ENCODE assay signal across 8 cellular contexts in the genomic region with DNA sequence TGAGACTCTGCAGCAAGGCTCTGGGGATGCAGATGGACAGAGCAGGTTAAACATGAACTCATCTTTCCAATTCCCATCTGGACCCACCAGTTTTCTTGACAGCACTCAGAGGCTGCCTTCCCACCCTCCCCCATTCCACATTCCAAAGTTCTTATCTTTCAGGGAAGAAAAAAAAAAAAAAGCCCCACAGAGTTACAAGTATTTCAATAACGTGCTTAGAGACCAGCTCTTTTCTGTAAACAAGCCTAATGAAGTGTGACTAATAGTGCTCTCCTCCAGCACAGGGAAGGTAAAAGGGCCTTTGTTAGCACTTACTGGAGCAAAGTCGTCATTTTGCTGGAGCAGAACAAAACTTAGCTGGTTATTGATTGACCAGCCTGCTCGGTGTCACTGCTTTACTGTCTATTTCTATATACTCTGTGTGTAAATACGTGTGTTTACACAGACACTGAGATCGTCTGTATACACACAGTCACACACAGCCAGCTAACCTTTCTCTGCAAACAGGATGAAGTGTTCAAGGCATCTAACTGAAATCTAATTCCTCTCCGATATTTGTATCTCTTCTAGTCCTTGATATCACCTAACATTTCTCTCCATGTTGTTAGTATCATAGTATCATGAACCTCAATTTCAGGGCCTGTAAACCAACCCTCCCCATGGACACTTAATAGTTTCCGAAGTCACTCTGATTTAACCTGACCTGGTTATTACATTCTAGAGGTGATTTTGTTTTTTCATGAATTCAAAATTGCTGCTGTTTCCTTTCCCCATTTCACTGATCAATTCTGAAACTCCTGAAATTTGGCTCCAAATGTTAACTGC.
A peak's percentile ranks its signal among the peaks of the same experiment; 100 is the strongest.
DNase-seq lines count a peak whose midpoint lies in the region; ATAC-seq and TF ChIP-seq lines count a peak whose summit lies in the region.

No MANE protein-coding gene starts in this region.

- H3K4me1 ChIP-seq in GM23338 (ENCODE audit: insufficient read depth) (peaks cover 67% of the 10 kb centered on the region), right lobe of liver (peaks cover 0 to 28% (median 13%) of the 10 kb centered on the region in 4 donors)

- peaks cover 5% of the 10 kb centered on the region for H3K27me3 Mint-ChIP-seq in GM23338 (ENCODE audit: insufficient read depth, low read depth, poor library complexity)

- no peaks in the 10 kb centered on the region for H3K27me3 ChIP-seq in GM23338 (ENCODE audit: insufficient read depth)
- no peaks in the 10 kb centered on the region for H3K27me3 ChIP-seq in right lobe of liver

- 11% methylated on average over 7 of the region's 7 CpGs for WGBS in right lobe of liver (ENCODE audit: insufficient coverage, low coverage, low lambda C conversion rate, missing lambda C conversion rate)

- TF ChIP-seq POLR2A in right lobe of liver (IDR thresholded peaks at IDR 0.05): no peak
- TF ChIP-seq POLR2A in GM18505 (IDR thresholded peaks at IDR 0.05; ENCODE audit: borderline replicate concordance, extremely low read depth, insufficient read depth, insufficient read length): no peak

- H3K36me3 Mint-ChIP-seq in GM23338 (ENCODE audit: low read depth): no peaks in the 10 kb centered on the region

- DNase-seq in GM23338 (ENCODE audit: low spot score): peak; percentile 94
- DNase-seq in NCI-H460 (ENCODE audit: extremely low read depth, low read depth): peak; percentile 17
- DNase-seq in right lobe of liver: no peak
- DNase-seq in stimulated activated CD4-positive, alpha-beta T cell treated with anti-CD3 and anti-CD28 coated beads, Interleukin-2, amount 100 ng/mL, for 48 hours: no peak
- no peak for DNase-seq in cortex of kidney (lab: John Stamatoyannopoulos, UW)
- no peak for DNase-seq in T-helper 1 cell

- intact Hi-C loops in right lobe of liver (cut with DNase I): loop anchor here in 1 of 2 donors (5.0 kb wide), 1 partner anchor 81 kb away; no protein-coding TSS in a partner anchor

- H3K79me2 ChIP-seq in GM23338 (replicated peaks; ENCODE audit: insufficient read depth): peaks cover 60% of the 10 kb centered on the region

- peak overlapping the region; percentile 87 for H3K27ac ChIP-seq in GM23338 (ENCODE audit: low read depth)
- peak overlapping the region; percentile 29 for H3K27ac ChIP-seq in cingulate gyrus (ENCODE audit: low read depth, low read length)
- H3K27ac ChIP-seq in right lobe of liver: peak overlapping the region; percentile 47 to 75 (median 58)

- peak overlapping the region; percentile 88 for H3K27ac Mint-ChIP-seq in GM23338

- H3K36me3 ChIP-seq in GM23338 (ENCODE audit: insufficient read depth): no peaks in the 10 kb centered on the region
- no peaks in the 10 kb centered on the region for H3K36me3 ChIP-seq in right lobe of liver

- no peak for TF ChIP-seq CTCF in GM23338 (conservative IDR thresholded peaks at IDR 0.05; ENCODE audit: low read depth in 2 of 2)
- no peak for TF ChIP-seq CTCF in right lobe of liver (IDR thresholded peaks at IDR 0.05)

- no peak overlapping the region for H2AFZ ChIP-seq in GM23338

- H3K4me3 ChIP-seq in GM23338 (peak overlapping the region; percentile 35), right lobe of liver (peak overlapping the region in 2 of 3 donors; percentile 12 to 16)

- peaks cover 83% of the 10 kb centered on the region for H3K4me1 Mint-ChIP-seq in GM23338

- peaks cover 6% of the 10 kb centered on the region; the same call in 1 of the 2 replicates for H3F3A ChIP-seq in GM23338 (replicated peaks; ENCODE audit: low read depth)

- ATAC-seq in GM23338 (peak; percentile 56), right lobe of liver (peak; percentile 83 to 95 (median 88)), GM18505 (IDR thresholded peaks at IDR 0.05; ENCODE audit: unreplicated experiment) (no peak)

- H3K4me3 Mint-ChIP-seq in GM23338: peak overlapping the region; percentile 39

- peak overlapping the region; percentile 65 for H3K4me2 ChIP-seq in GM23338

- no peaks in the 10 kb centered on the region for H3K9me3 ChIP-seq in right lobe of liver

- no peaks in the 10 kb centered on the region for H3K9me3 Mint-ChIP-seq in GM23338

- H3K9me2 ChIP-seq in GM23338 (ENCODE audit: insufficient read depth): no peaks in the 10 kb centered on the region

- no peaks in the 10 kb centered on the region for H4K20me1 ChIP-seq in GM23338 (replicated peaks; ENCODE audit: insufficient read depth)

TF ChIP-seq in GM23338, 12 proteins besides CTCF, POLR2A, EP300 and RAD21:
- TF ChIP-seq NANOG (IDR thresholded peaks at IDR 0.05; ENCODE audit: borderline replicate concordance) (peak; percentile 36; the same call in 1 of the 2 replicates), EZH2 (IDR thresholded peaks at IDR 0.05; ENCODE audit: low read depth, unreplicated experiment) (no peak)
TF ChIP-seq in GM23338: peak in this region for 1.

Comparison
In these comparisons a context has a peak if more than half of its experiments do, and no peak if none do; other contexts are left out.
1. DNase-seq: peak in GM23338 (single experiment) and NCI-H460 (single experiment); none in right lobe of liver (0 of 3), stimulated activated CD4-positive, alpha-beta T cell treated with anti-CD3 and anti-CD28 coated beads, Interleukin-2, amount 100 ng/mL, for 48 hours (0 of 2), cortex of kidney (single experiment) and T-helper 1 cell (0 of 5).
2. H3K27ac ChIP-seq: peak in every context shown above with its lines; median percentile 87 in GM23338; 58 in right lobe of liver; 29 in cingulate gyrus.